ENCODE assay signal across 34 cellular contexts in genomic region chr16:50427107-50427506, GRCh38.
"Had no signal": no experiment of that assay in that cellular context is flagged by ENCODE, and none has a peak within 500 bp of the region (broad histone marks: within the 10 kb centered on the region; RNA-seq: fewer than 3 reads in every experiment).

No MANE protein-coding gene starts in this region.

- H3K9me3 ChIP-seq: ascending aorta, body of pancreas, breast epithelium had no signal

- FAIRE-seq: TTC549 had no signal

- H3K9me3 Mint-ChIP-seq: activated B cell treated with CpG ODN at 0.5 μM for 24 hours; activated CD4-positive, alpha-beta memory T cell treated with anti-CD3 and anti-CD28 coated beads for 36 hours; activated CD4-positive, alpha-beta T cell treated with anti-CD3 and anti-CD28 coated beads, Interleukin-2, amount 10 ng/mL, durations not matched to agents 24 days and 14 days; activated naive CD4-positive, alpha-beta T cell treated with anti-CD3 and anti-CD28 coated beads, Interleukin-2, amount 10 ng/mL, durations not matched to agents 7 days and 5 days; activated naive CD4-positive, alpha-beta T cell treated with anti-CD3 and anti-CD28 coated beads, Interleukin-2, amount 50 U/mL, for 24 hours; activated naive CD8-positive, alpha-beta T cell treated with anti-CD3 and anti-CD28 coated beads, Interleukin-2, amount 50 U/mL, for 24 hours; activated T-cell treated with anti-CD3 and anti-CD28 coated beads, Interleukin-2, amount 50 U/mL, for 24 hours; activated T-helper 2 cell treated with anti-CD3 and anti-CD28 coated beads, Interferon-gamma antibody, Interleukin-2, Interleukin-4, amounts not matched to agents 10 μg/mL and 5 μg/mL and 100 μg/mL, durations not matched to agents 14 hours and 24 hours and 36 hours; T-helper 1 cell treated with Interleukin-12 subunit alpha and Interleukin-12 subunit beta and Interleukin-4 antibody, amounts not matched to agents 30 μg/mL and 1 μg/mL, for 36 hours; T-helper 2 cell treated with Interferon-gamma antibody and Interleukin-4, amounts not matched to agents 5 μg/mL and 100 μg/mL, for 36 hours had no signal

- H3K27ac ChIP-seq: ascending aorta, body of pancreas, brain microvascular endothelial cell, breast epithelium, VCaP had no signal

- H3K4me3 ChIP-seq: ascending aorta, body of pancreas, breast epithelium had no signal

- H3K27ac Mint-ChIP-seq: activated B cell treated with CpG ODN at 0.5 μM for 24 hours; activated CD4-positive, alpha-beta memory T cell treated with anti-CD3 and anti-CD28 coated beads for 36 hours; activated CD4-positive, alpha-beta T cell treated with anti-CD3 and anti-CD28 coated beads, Interleukin-2, amount 10 ng/mL, durations not matched to agents 24 days and 14 days; activated CD8-positive, alpha-beta T cell treated with anti-CD3 and anti-CD28 coated beads for 36 hours; activated naive CD4-positive, alpha-beta T cell treated with anti-CD3 and anti-CD28 coated beads, Interleukin-2, amount 10 ng/mL, durations not matched to agents 7 days and 5 days; activated naive CD4-positive, alpha-beta T cell treated with anti-CD3 and anti-CD28 coated beads, Interleukin-2, amount 50 U/mL, for 24 hours; activated naive CD8-positive, alpha-beta T cell; activated naive CD8-positive, alpha-beta T cell treated with anti-CD3 and anti-CD28 coated beads, Interleukin-2, amount 10 ng/mL, durations not matched to agents 7 days and 5 days; activated naive CD8-positive, alpha-beta T cell treated with anti-CD3 and anti-CD28 coated beads, Interleukin-2, amount 50 U/mL, for 24 hours; activated T-cell treated with anti-CD3 and anti-CD28 coated beads, Interleukin-2, amount 50 U/mL, for 24 hours; activated T-helper 2 cell treated with anti-CD3 and anti-CD28 coated beads, Interferon-gamma antibody, Interleukin-2, Interleukin-4, amounts not matched to agents 10 μg/mL and 5 μg/mL and 100 μg/mL, durations not matched to agents 14 hours and 24 hours and 36 hours; T-helper 1 cell treated with Interleukin-12 subunit alpha and Interleukin-12 subunit beta and Interleukin-4 antibody, amounts not matched to agents 30 μg/mL and 1 μg/mL, for 36 hours; T-helper 2 cell treated with Interferon-gamma antibody and Interleukin-4, amounts not matched to agents 5 μg/mL and 100 μg/mL, for 36 hours had no signal

- H3K4me3 Mint-ChIP-seq: activated B cell treated with CpG ODN at 0.5 μM for 24 hours; activated CD4-positive, alpha-beta memory T cell treated with anti-CD3 and anti-CD28 coated beads for 36 hours; activated CD4-positive, alpha-beta T cell treated with anti-CD3 and anti-CD28 coated beads, Interleukin-2, amount 10 ng/mL, durations not matched to agents 24 days and 14 days; activated CD8-positive, alpha-beta T cell treated with anti-CD3 and anti-CD28 coated beads for 36 hours; activated naive CD4-positive, alpha-beta T cell treated with anti-CD3 and anti-CD28 coated beads, Interleukin-2, amount 10 ng/mL, durations not matched to agents 7 days and 5 days; activated naive CD4-positive, alpha-beta T cell treated with anti-CD3 and anti-CD28 coated beads, Interleukin-2, amount 50 U/mL, for 24 hours; activated naive CD8-positive, alpha-beta T cell; activated naive CD8-positive, alpha-beta T cell treated with anti-CD3 and anti-CD28 coated beads, Interleukin-2, amount 10 ng/mL, durations not matched to agents 7 days and 5 days; activated naive CD8-positive, alpha-beta T cell treated with anti-CD3 and anti-CD28 coated beads, Interleukin-2, amount 50 U/mL, for 24 hours; activated T-cell treated with anti-CD3 and anti-CD28 coated beads, Interleukin-2, amount 50 U/mL, for 24 hours; T-helper 1 cell treated with Interleukin-12 subunit alpha and Interleukin-12 subunit beta and Interleukin-4 antibody, amounts not matched to agents 30 μg/mL and 1 μg/mL, for 36 hours; T-helper 2 cell treated with Interferon-gamma antibody and Interleukin-4, amounts not matched to agents 5 μg/mL and 100 μg/mL, for 36 hours had no signal

- ATAC-seq: activated CD8-positive, alpha-beta T cell treated with anti-CD3 and anti-CD28 coated beads for 36 hours; activated naive CD8-positive, alpha-beta T cell treated with anti-CD3 and anti-CD28 coated beads, Interleukin-2, amount 50 U/mL, for 24 hours; body of pancreas had no signal

- H3K36me3 Mint-ChIP-seq: activated CD4-positive, alpha-beta memory T cell treated with anti-CD3 and anti-CD28 coated beads for 36 hours; activated naive CD4-positive, alpha-beta T cell treated with anti-CD3 and anti-CD28 coated beads, Interleukin-2, amount 10 ng/mL, durations not matched to agents 7 days and 5 days; activated naive CD8-positive, alpha-beta T cell; activated naive CD8-positive, alpha-beta T cell treated with anti-CD3 and anti-CD28 coated beads, Interleukin-2, amount 10 ng/mL, durations not matched to agents 7 days and 5 days had no signal

- H3K36me3 ChIP-seq: ascending aorta, brain microvascular endothelial cell, breast epithelium had no signal

- H3K27me3 ChIP-seq: ascending aorta, body of pancreas, brain microvascular endothelial cell had no signal

- H3K4me1 Mint-ChIP-seq: activated B cell treated with CpG ODN at 0.5 μM for 24 hours; activated CD4-positive, alpha-beta T cell treated with anti-CD3 and anti-CD28 coated beads, Interleukin-2, amount 10 ng/mL, durations not matched to agents 24 days and 14 days; activated naive CD4-positive, alpha-beta T cell treated with anti-CD3 and anti-CD28 coated beads, Interleukin-2, amount 10 ng/mL, durations not matched to agents 7 days and 5 days; activated naive CD4-positive, alpha-beta T cell treated with anti-CD3 and anti-CD28 coated beads, Interleukin-2, amount 50 U/mL, for 24 hours; activated naive CD8-positive, alpha-beta T cell treated with anti-CD3 and anti-CD28 coated beads, Interleukin-2, amount 10 ng/mL, durations not matched to agents 7 days and 5 days; activated naive CD8-positive, alpha-beta T cell treated with anti-CD3 and anti-CD28 coated beads, Interleukin-2, amount 50 U/mL, for 24 hours had no signal

- DNase-seq: activated B cell treated with CpG ODN at 0.5 μM for 24 hours; activated CD4-positive, alpha-beta memory T cell treated with anti-CD3 and anti-CD28 coated beads for 36 hours; activated CD4-positive, alpha-beta T cell treated with anti-CD3 and anti-CD28 coated beads for 4 hours; activated CD4-positive, alpha-beta T cell treated with anti-CD3 and anti-CD28 coated beads, Interleukin-2, amount 10 ng/mL, durations not matched to agents 24 days and 14 days; activated CD4-positive, alpha-beta T cell treated with anti-CD3 and anti-CD28 coated beads, Interleukin-2, amount 50 U/mL, for 1 hour; activated CD4-positive, alpha-beta T cell treated with anti-CD3 and anti-CD28 coated beads, Interleukin-2, amount 50 U/mL, for 4 hours; activated CD4-positive, CD25-positive, alpha-beta regulatory T cell treated with anti-CD3 and anti-CD28 coated beads, Interleukin-2, amount 50 U/mL, for 72 hours; activated CD8-positive, alpha-beta memory T cell treated with anti-CD3 and anti-CD28 coated beads, Interleukin-2, amount 50 U/mL, for 4 hours; activated CD8-positive, alpha-beta T cell treated with anti-CD3 and anti-CD28 coated beads for 36 hours; activated effector memory CD4-positive, alpha-beta T cell treated with Interleukin-2 at 50 U/mL for 16 hours; activated gamma-delta T cell; activated naive CD4-positive, alpha-beta T cell treated with anti-CD3 and anti-CD28 coated beads, Interleukin-2, amount 10 ng/mL, durations not matched to agents 7 days and 5 days; activated naive CD4-positive, alpha-beta T cell treated with Interleukin-2 at 50 U/mL for 16 hours; activated naive CD8-positive, alpha-beta T cell treated with anti-CD3 and anti-CD28 coated beads, Interleukin-2, amount 10 ng/mL, durations not matched to agents 7 days and 5 days; activated naive CD8-positive, alpha-beta T cell treated with anti-CD3 and anti-CD28 coated beads, Interleukin-2, amount 50 U/mL, for 24 hours; activated T-cell treated with anti-CD3 and anti-CD28 coated beads, Interleukin-2, amount 50 U/mL, for 24 hours; activated T-cell treated with anti-CD3 and anti-CD28 coated beads, Interleukin-2, amount 50 U/mL, for 48 hours; amygdala; anterior cingulate cortex; body of pancreas; brain microvascular endothelial cell; central memory CD4-positive, alpha-beta T cell; T-helper 1 cell; T-helper 2 cell; T-helper 9 cell had no signal

- H3K4me1 ChIP-seq: ascending aorta, body of pancreas, breast epithelium had no signal
